Comparison of ENCODE assay signal across 30 cellular contexts in the genomic region with DNA sequence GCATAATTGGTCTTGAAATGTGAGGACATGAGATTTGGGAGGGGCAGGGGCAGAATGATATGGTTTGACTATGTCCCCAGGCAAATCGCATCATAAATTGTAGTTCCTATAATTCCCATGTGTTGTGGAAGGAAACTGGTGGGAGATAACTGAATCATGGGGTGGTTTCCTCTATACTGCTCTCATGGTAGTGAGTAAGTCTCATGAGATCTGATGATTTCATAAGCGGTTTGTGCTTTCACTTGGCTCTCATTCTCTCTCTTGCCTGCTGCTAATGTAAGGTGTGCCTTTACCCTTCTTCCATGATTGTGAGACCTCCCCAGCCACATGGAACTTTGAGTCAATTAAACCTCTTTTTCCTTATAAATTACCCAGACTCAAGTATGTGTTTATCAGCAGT.
"Had no signal": no experiment of that assay in that cellular context is flagged by ENCODE, and none has a peak within 500 bp of the region (broad histone marks: within the 10 kb centered on the region; RNA-seq: fewer than 3 reads in every experiment).

No MANE protein-coding gene starts in this region.

- FAIRE-seq: astrocyte, endothelial cell of umbilical vein, islet of Langerhans, TTC549 had no signal

- H3K36me3 ChIP-seq: brain microvascular endothelial cell, gastrocnemius medialis, thyroid gland, upper lobe of left lung had no signal

- H3K9me3 ChIP-seq: gastrocnemius medialis, thyroid gland had no signal

- ATAC-seq: esophagus mucosa; left ventricle myocardium superior; sciatic nerve; stimulated activated memory B cell treated with anti-CD40 and anti-IgM and Interleukin-4, amounts not matched to agents 10 μg/mL and 1 μg/mL and 100 μg/mL, for 72 hours; stimulated activated naive CD8-positive, alpha-beta T cell treated with anti-CD3 and anti-CD28 coated beads, Interleukin-15, amount 100 ng/mL, for 72 hours had no signal

- DNase-seq: activated CD4-positive, alpha-beta memory T cell treated with anti-CD3 and anti-CD28 coated beads for 36 hours; activated CD4-positive, alpha-beta T cell treated with anti-CD3 and anti-CD28 coated beads, Interleukin-2, amount 10 ng/mL, durations not matched to agents 24 days and 14 days; activated CD4-positive, CD25-positive, alpha-beta regulatory T cell treated with anti-CD3 and anti-CD28 coated beads, Interleukin-2, amount 50 U/mL, for 72 hours; activated CD8-positive, alpha-beta memory T cell treated with anti-CD3 and anti-CD28 coated beads, Interleukin-2, amount 50 U/mL, for 4 hours; activated effector memory CD4-positive, alpha-beta T cell treated with anti-CD3 and anti-CD28 coated beads, Interleukin-2, amount 50 U/mL, for 16 hours; activated naive CD4-positive, alpha-beta T cell treated with anti-CD3 and anti-CD28 coated beads, Interleukin-2, amount 10 ng/mL, durations not matched to agents 7 days and 5 days; activated naive CD8-positive, alpha-beta T cell treated with anti-CD3 and anti-CD28 coated beads, Interleukin-2, amount 10 ng/mL, durations not matched to agents 7 days and 5 days; activated T-cell treated with anti-CD3 and anti-CD28 coated beads, Interleukin-2, amount 50 U/mL, for 1 hour; amniotic stem cell; brain microvascular endothelial cell; central memory CD4-positive, alpha-beta T cell; glutamatergic neuron; left ventricle myocardium superior; retina; stimulated activated CD4-positive, alpha-beta T cell treated with anti-CD3 and anti-CD28 coated beads, Interleukin-1b, Interleukin-23, amount 100 ng/mL, for 48 hours; stimulated activated CD4-positive, alpha-beta T cell treated with anti-CD3 and anti-CD28 coated beads, Interleukin-4, amount 100 ng/mL, for 4 hours; stimulated activated CD8-positive, alpha-beta memory T cell treated with anti-CD3 and anti-CD28 coated beads, Interleukin-4, amount 100 ng/mL, for 48 hours; stimulated activated naive CD8-positive, alpha-beta T cell treated with anti-CD3 and anti-CD28 coated beads, Interleukin-15, amount 100 ng/mL, for 72 hours; T-helper 9 cell; thyroid gland; upper lobe of left lung had no signal

- H3K4me1 ChIP-seq: gastrocnemius medialis, thyroid gland, upper lobe of left lung had no signal

- H3K4me3 ChIP-seq: gastrocnemius medialis, smooth muscle cell, thyroid gland, upper lobe of left lung had no signal

- H3K27ac ChIP-seq: brain microvascular endothelial cell, gastrocnemius medialis, thyroid gland, upper lobe of left lung had no signal

- H3K27me3 ChIP-seq: brain microvascular endothelial cell, gastrocnemius medialis, thyroid gland, upper lobe of left lung had no signal
